2 cellular contexts compared by ENCODE assay signal in the genomic region with DNA sequence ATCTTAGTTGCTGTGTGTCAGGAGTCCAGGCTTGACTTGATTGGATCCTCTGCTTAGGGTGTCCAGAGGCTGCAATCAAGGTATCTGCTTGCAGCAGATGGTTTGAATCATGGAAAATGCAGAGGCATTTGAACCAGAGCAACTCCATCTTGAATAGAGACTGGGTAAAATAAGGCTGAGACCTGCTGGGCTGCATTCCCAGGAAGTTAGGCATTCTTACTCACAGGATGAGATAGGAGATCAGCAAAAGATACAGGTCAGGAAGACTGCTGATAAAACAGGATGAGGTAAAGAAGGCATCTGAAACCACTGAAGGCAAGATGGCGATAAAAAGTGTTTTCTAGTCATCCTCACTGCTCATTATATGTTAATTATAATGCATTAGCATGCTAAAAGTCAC.
A peak's percentile ranks its signal among the peaks of the same experiment; 100 is the strongest.
TF ChIP-seq lines count a peak whose summit lies in the region.

No MANE protein-coding gene starts in this region.

TF ChIP-seq in GM23338, 12 proteins besides CTCF, POLR2A, EP300 and RAD21 (continued from another document):
- TF ChIP-seq, protein P1, sequence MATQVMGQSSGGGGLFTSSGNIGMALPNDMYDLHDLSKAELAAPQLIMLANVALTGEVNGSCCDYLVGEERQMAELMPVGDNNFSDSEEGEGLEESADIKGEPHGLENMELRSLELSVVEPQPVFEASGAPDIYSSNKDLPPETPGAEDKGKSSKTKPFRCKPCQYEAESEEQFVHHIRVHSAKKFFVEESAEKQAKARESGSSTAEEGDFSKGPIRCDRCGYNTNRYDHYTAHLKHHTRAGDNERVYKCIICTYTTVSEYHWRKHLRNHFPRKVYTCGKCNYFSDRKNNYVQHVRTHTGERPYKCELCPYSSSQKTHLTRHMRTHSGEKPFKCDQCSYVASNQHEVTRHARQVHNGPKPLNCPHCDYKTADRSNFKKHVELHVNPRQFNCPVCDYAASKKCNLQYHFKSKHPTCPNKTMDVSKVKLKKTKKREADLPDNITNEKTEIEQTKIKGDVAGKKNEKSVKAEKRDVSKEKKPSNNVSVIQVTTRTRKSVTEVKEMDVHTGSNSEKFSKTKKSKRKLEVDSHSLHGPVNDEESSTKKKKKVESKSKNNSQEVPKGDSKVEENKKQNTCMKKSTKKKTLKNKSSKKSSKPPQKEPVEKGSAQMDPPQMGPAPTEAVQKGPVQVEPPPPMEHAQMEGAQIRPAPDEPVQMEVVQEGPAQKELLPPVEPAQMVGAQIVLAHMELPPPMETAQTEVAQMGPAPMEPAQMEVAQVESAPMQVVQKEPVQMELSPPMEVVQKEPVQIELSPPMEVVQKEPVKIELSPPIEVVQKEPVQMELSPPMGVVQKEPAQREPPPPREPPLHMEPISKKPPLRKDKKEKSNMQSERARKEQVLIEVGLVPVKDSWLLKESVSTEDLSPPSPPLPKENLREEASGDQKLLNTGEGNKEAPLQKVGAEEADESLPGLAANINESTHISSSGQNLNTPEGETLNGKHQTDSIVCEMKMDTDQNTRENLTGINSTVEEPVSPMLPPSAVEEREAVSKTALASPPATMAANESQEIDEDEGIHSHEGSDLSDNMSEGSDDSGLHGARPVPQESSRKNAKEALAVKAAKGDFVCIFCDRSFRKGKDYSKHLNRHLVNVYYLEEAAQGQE (IDR thresholded peaks at IDR 0.05; ENCODE audit: unreplicated experiment): no peak

TF ChIP-seq in SK-N-SH, 30 proteins besides CTCF, POLR2A, EP300 and RAD21 (continued from another document):
- TF ChIP-seq TAF1 (IDR thresholded peaks at IDR 0.05; ENCODE audit: borderline replicate concordance, low read depth, low read length): no peak
- TF ChIP-seq YY1 (IDR thresholded peaks at IDR 0.05; ENCODE audit: low read depth): peak; percentile 69; the same call in 1 of the 2 replicates
- TF ChIP-seq, protein P2, sequence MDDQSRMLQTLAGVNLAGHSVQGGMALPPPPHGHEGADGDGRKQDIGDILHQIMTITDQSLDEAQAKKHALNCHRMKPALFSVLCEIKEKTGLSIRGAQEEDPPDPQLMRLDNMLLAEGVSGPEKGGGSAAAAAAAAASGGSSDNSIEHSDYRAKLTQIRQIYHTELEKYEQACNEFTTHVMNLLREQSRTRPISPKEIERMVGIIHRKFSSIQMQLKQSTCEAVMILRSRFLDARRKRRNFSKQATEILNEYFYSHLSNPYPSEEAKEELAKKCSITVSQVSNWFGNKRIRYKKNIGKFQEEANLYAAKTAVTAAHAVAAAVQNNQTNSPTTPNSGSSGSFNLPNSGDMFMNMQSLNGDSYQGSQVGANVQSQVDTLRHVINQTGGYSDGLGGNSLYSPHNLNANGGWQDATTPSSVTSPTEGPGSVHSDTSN (IDR thresholded peaks at IDR 0.05): 0 out of 2 replicates have a peak, but pooled peaks have one; percentile 28
- TF ChIP-seq, protein P1 (IDR thresholded peaks at IDR 0.05; ENCODE audit: low read depth, low read length): no peak
- TF ChIP-seq FOSL2 (IDR thresholded peaks at IDR 0.05; ENCODE audit: borderline replicate concordance, low read depth): peak; percentile 20; the same call in 1 of the 2 replicates
- TF ChIP-seq RFX5 (IDR thresholded peaks at IDR 0.05; ENCODE audit: low read length): no peak
